1 cellular context compared by ENCODE assay signal in genomic region chr3:14439501-14440167, GRCh38.
TF ChIP-seq lines count a peak whose summit lies in the region.

No MANE protein-coding gene starts in this region.

TF ChIP-seq in H1, 55 proteins besides CTCF, POLR2A, EP300 and RAD21 (continued from another document):
- no peak for TF ChIP-seq SUZ12 (IDR thresholded peaks at IDR 0.05; ENCODE audit: low read length)
- TF ChIP-seq EZH2 (IDR thresholded peaks at IDR 0.05; ENCODE audit: low read depth, low read length, severe bottlenecking) = no peak
- TF ChIP-seq HDAC6 (IDR thresholded peaks at IDR 0.05; ENCODE audit: low read depth, low read length) = no peak
- TF ChIP-seq KDM1A (IDR thresholded peaks at IDR 0.05; ENCODE audit: borderline replicate concordance, low read length) = no peak
- no peak for TF ChIP-seq SP1 (IDR thresholded peaks at IDR 0.05; ENCODE audit: low read depth, low read length)
